23 cellular contexts compared by ENCODE assay signal in the genomic region with DNA sequence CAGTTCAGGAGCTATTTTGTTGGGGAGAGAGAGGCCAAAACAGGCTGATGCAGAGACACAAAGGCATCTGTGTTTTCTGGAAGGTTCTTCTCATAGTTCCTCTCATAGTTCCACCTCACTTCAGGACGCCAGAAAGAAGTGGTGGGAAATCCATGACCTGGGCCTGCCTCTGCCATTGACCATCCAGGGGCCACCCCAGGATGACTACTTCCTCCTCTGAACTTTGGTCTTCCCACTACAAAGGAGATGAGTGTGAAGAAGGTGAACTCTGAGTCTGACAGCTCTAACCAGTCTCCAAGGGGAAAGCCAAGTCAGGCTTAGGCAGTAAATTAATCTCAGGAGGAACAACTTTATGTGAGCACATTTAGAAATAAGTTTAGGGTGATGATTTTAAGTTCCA.
DNase-seq lines count a peak whose midpoint lies in the region; ATAC-seq, FAIRE-seq and TF ChIP-seq lines count a peak whose summit lies in the region.
"Had no signal": no experiment of that assay in that cellular context is flagged by ENCODE, and none has a peak within 500 bp of the region (broad histone marks: within the 10 kb centered on the region; RNA-seq: fewer than 3 reads in every experiment).

No MANE protein-coding gene starts in this region.

- H3K27me3 Mint-ChIP-seq in progenitor cell of endocrine pancreas = no peaks in the 10 kb centered on the region
- H3K27me3 Mint-ChIP-seq: B cell; CD4-positive, CD25-positive, alpha-beta regulatory T cell had no signal

- peak overlapping the region; percentile 58 for H3K27ac Mint-ChIP-seq in progenitor cell of endocrine pancreas
- H3K27ac Mint-ChIP-seq: B cell; CD8-positive, alpha-beta T cell; HFFc6 had no signal

- no peaks in the 10 kb centered on the region for H3K27me3 ChIP-seq in HepG2 (ENCODE audit: control insufficient read depth in 1 of 2, insufficient read depth in 2 of 2, low read length in 2 of 2)
- H3K27me3 ChIP-seq in right lobe of liver = no peaks in the 10 kb centered on the region
- no peaks in the 10 kb centered on the region for H3K27me3 ChIP-seq in esophagus squamous epithelium
- H3K27me3 ChIP-seq in H7 (ENCODE audit: control insufficient read depth, insufficient read depth, low read length) = no peaks in the 10 kb centered on the region
- H3K27me3 ChIP-seq: BLaER1 had no signal

- H3K36me3 Mint-ChIP-seq in progenitor cell of endocrine pancreas (ENCODE audit: insufficient read depth) = peaks cover 18% of the 10 kb centered on the region

- intact Hi-C loops in HepG2 (cut with micrococcal nuclease; ENCODE audit: unreplicated experiment) (no loop called here), right lobe of liver (cut with DNase I) (no loop called here), left colon (cut with DNase I, micrococcal nuclease) (no loop called here), esophagus squamous epithelium (cut with DNase I) (no loop called here)

- H3K4me1 Mint-ChIP-seq in progenitor cell of endocrine pancreas (ENCODE audit: low read depth) = peaks cover 50% of the 10 kb centered on the region
- H3K4me1 Mint-ChIP-seq: B cell had no signal

- H3K79me2 ChIP-seq in HepG2 (ENCODE audit: insufficient read depth, low read length) = no peaks in the 10 kb centered on the region

- no peak overlapping the region for H3K4me3 Mint-ChIP-seq in progenitor cell of endocrine pancreas (ENCODE audit: low read depth)
- H3K4me3 Mint-ChIP-seq: B cell; CD4-positive, CD25-positive, alpha-beta regulatory T cell; CD8-positive, alpha-beta T cell; HFFc6 had no signal

- DNase-seq in HepG2 (ENCODE audit: low spot score) (peak; percentile 42), right lobe of liver (no peak), left colon (no peak), progenitor cell of endocrine pancreas (ENCODE audit: low spot score, unreplicated experiment) (no peak), esophagus squamous epithelium (lab: John Stamatoyannopoulos, UW) (no peak), NCI-H82 treated with DMSO at 0.1 percent for 48 hours (lab: John Stamatoyannopoulos, UW; ENCODE audit: unreplicated experiment) (no peak), H7 (no peak)
- DNase-seq: Caco-2; CD4-positive, CD25-positive, alpha-beta regulatory T cell; CD8-positive, alpha-beta T cell; DMS153; DND-41; GM23248; HFFc6 had no signal

- ATAC-seq in HepG2 (peak; percentile 62), right lobe of liver (no peak), left colon (peak; percentile 28)
- ATAC-seq: CD8-positive, alpha-beta T cell; GM12878 had no signal

- H2AFZ ChIP-seq in HepG2 (ENCODE audit: low read length) = no peak overlapping the region
- H2AFZ ChIP-seq: GM23248 had no signal

- CTCF ChIA-PET in HepG2 (lab: Yijun Ruan, JAX; ENCODE audit: low intra/inter-chr PET ratio, low total read pairs) = no interaction called here

- FAIRE-seq in HepG2 (lab: Jason Lieb, UNC) = peak; percentile 30
- FAIRE-seq: A204.1, G401.6, GM12878, GM19239 had no signal

- peak overlapping the region; percentile 27 for H3K27ac ChIP-seq in HepG2 (ENCODE audit: extremely low read length, insufficient read depth, low read length)
- H3K27ac ChIP-seq in right lobe of liver = no peak overlapping the region
- no peak overlapping the region for H3K27ac ChIP-seq in esophagus squamous epithelium
- H3K27ac ChIP-seq: 22Rv1, BLaER1, C4-2B, GM23248 had no signal

- H3K9me3 ChIP-seq in HepG2 (ENCODE audit: low read length) (no peaks in the 10 kb centered on the region), right lobe of liver (no peaks in the 10 kb centered on the region), esophagus squamous epithelium (no peaks in the 10 kb centered on the region)
- H3K9me3 ChIP-seq: Caco-2, HAP-1 had no signal

- no peaks in the 10 kb centered on the region for H4K20me1 ChIP-seq in HepG2 (ENCODE audit: insufficient read depth, low read length)
- H4K20me1 ChIP-seq: BLaER1 had no signal

- TF ChIP-seq CTCF in HepG2 (CRISPR knock-in tag; IDR thresholded peaks at IDR 0.05) (no peak), right lobe of liver (IDR thresholded peaks at IDR 0.05) (no peak), progenitor cell of endocrine pancreas (IDR thresholded peaks at IDR 0.05; ENCODE audit: unreplicated experiment) (no peak), esophagus squamous epithelium (IDR thresholded peaks at IDR 0.05) (no peak)

- WGBS in HepG2 (ENCODE audit: low lambda C conversion rate) = 63% methylated on average over 1 of the region's 1 CpG
- WGBS in right lobe of liver (ENCODE audit: insufficient coverage, low coverage, low lambda C conversion rate, missing lambda C conversion rate) = 40% methylated on average over 1 of the region's 1 CpG
- 78 to 100% methylated on average over 1 of the region's 1 CpG for WGBS in esophagus squamous epithelium, 2 donors

- BruUV-seq in HepG2 (replicated peaks; lab: Mats Ljungman, UMichigan) = no TSS peak

- POLR2A ChIA-PET in HepG2 (lab: Yijun Ruan, JAX) = no interaction called here

- no peaks in the 10 kb centered on the region for H3K36me3 ChIP-seq in HepG2 (replicated peaks in 1 of 2; ENCODE audit: control insufficient read depth in 1 of 2, insufficient read depth in 2 of 2, low read length in 2 of 2)
- no peaks in the 10 kb centered on the region for H3K36me3 ChIP-seq in right lobe of liver
- H3K36me3 ChIP-seq in esophagus squamous epithelium = no peaks in the 10 kb centered on the region
- no peaks in the 10 kb centered on the region for H3K36me3 ChIP-seq in H7 (replicated peaks; ENCODE audit: control insufficient read depth, insufficient read depth, low read length)
- H3K36me3 ChIP-seq: HAP-1 had no signal

- peaks cover 7% of the 10 kb centered on the region for H3K9me3 Mint-ChIP-seq in progenitor cell of endocrine pancreas (ENCODE audit: low read depth)
- H3K9me3 Mint-ChIP-seq: CD4-positive, CD25-positive, alpha-beta regulatory T cell; CD8-positive, alpha-beta T cell; HFFc6 had no signal

- no peak overlapping the region for H3K9ac ChIP-seq in HepG2 (ENCODE audit: insufficient read depth, low read depth, low read length)
- H3K9ac ChIP-seq: BLaER1, GM23248 had no signal

- H3K4me2 ChIP-seq in HepG2 (ENCODE audit: low read depth, low read length) = peak overlapping the region; percentile 4; the same call in 1 of the 2 replicates
- H3K4me2 ChIP-seq: BLaER1 had no signal

- no peak for TF ChIP-seq RAD21 in HepG2 (CRISPR knock-in tag; IDR thresholded peaks at IDR 0.05)

- H3K4me1 ChIP-seq in HepG2 (ENCODE audit: insufficient read depth, low read length) (peaks cover 42% of the 10 kb centered on the region), right lobe of liver (peaks cover 0 to 4% (median 0%) of the 10 kb centered on the region in 4 donors), esophagus squamous epithelium (peaks cover 0 to 6% (median 0%) of the 10 kb centered on the region in 3 donors)
- H3K4me1 ChIP-seq: BLaER1 had no signal

- TF ChIP-seq POLR2A in HepG2 (IDR thresholded peaks at IDR 0.05; ENCODE audit: insufficient read depth in 1 of 2, low read depth in 2 of 2, low read length in 2 of 2) (no peak), right lobe of liver (IDR thresholded peaks at IDR 0.05) (no peak), esophagus squamous epithelium (IDR thresholded peaks at IDR 0.05) (no peak)

- H3K4me3 ChIP-seq in HepG2 (replicated peaks in 1 of 3; ENCODE audit: insufficient read depth in 1 of 3, low read depth in 2 of 3, low read length in 3 of 3) (no peak overlapping the region), right lobe of liver (no peak overlapping the region), esophagus squamous epithelium (no peak overlapping the region), H7 (ENCODE audit: insufficient read depth, low read depth, low read length) (no peak overlapping the region)
- H3K4me3 ChIP-seq: BLaER1, GM12878, GM23248, HAP-1 had no signal

- TF ChIP-seq EP300 in HepG2 (IDR thresholded peaks at IDR 0.05; ENCODE audit: low read depth in 2 of 2, low read length in 2 of 2) (peak in 1 of 2 experiments; percentile 42; a peak in 1 of 4 replicates), HepG2 (CRISPR knock-in tag; IDR thresholded peaks at IDR 0.05; ENCODE audit: borderline replicate concordance) (no peak)

- in situ Hi-C loops in HepG2 (cut with HindIII; ENCODE audit: extremely low pct_ligation_motif_present, low pct_unique_long_range_greater_than_20kb) = no loop called here

TF ChIP-seq in HepG2, 621 proteins besides CTCF, POLR2A, EP300 and RAD21 (continues in another document):
- no peak for TF ChIP-seq ZNF33B (CRISPR knock-in tag; IDR thresholded peaks at IDR 0.05)
- TF ChIP-seq MAZ (IDR thresholded peaks at IDR 0.05; ENCODE audit: borderline replicate concordance, low read depth, low read length) = no peak
- no peak for TF ChIP-seq MAZ (CRISPR knock-in tag; IDR thresholded peaks at IDR 0.05; ENCODE audit: low read depth)
- TF ChIP-seq, protein P1, sequence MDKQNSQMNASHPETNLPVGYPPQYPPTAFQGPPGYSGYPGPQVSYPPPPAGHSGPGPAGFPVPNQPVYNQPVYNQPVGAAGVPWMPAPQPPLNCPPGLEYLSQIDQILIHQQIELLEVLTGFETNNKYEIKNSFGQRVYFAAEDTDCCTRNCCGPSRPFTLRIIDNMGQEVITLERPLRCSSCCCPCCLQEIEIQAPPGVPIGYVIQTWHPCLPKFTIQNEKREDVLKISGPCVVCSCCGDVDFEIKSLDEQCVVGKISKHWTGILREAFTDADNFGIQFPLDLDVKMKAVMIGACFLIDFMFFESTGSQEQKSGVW (CRISPR knock-in tag; IDR thresholded peaks at IDR 0.05; ENCODE audit: borderline replicate concordance) = no peak
- TF ChIP-seq ZNF747 (CRISPR knock-in tag; IDR thresholded peaks at IDR 0.05; ENCODE audit: borderline replicate concordance) = no peak
- TF ChIP-seq, protein P2, sequence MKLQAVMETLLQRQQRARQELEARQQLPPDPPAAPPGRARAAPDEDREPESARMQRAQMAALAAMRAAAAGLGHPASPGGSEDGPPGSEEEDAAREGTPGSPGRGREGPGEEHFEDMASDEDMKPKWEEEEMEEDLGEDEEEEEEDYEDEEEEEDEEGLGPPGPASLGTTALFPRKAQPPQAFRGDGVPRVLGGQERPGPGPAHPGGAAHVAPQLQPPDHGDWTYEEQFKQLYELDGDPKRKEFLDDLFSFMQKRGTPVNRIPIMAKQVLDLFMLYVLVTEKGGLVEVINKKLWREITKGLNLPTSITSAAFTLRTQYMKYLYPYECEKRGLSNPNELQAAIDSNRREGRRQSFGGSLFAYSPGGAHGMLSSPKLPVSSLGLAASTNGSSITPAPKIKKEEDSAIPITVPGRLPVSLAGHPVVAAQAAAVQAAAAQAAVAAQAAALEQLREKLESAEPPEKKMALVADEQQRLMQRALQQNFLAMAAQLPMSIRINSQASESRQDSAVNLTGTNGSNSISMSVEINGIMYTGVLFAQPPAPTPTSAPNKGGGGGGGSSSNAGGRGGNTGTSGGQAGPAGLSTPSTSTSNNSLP (IDR thresholded peaks at IDR 0.05; ENCODE audit: low read depth, low read length) = no peak
- TF ChIP-seq GABPA (IDR thresholded peaks at IDR 0.05; ENCODE audit: low read depth, low read length) = no peak
- TF ChIP-seq GABPA (CRISPR knock-in tag; IDR thresholded peaks at IDR 0.05; ENCODE audit: low read depth) = peak; percentile 63
- no peak for TF ChIP-seq MEIS2 (CRISPR knock-in tag; IDR thresholded peaks at IDR 0.05)
- no peak for TF ChIP-seq YEATS4 (CRISPR knock-in tag; IDR thresholded peaks at IDR 0.05; ENCODE audit: borderline replicate concordance)
- TF ChIP-seq NFIC (IDR thresholded peaks at IDR 0.05; ENCODE audit: low read length) = 0 out of 2 replicates have a peak, but pooled peaks have one; percentile 47
- TF ChIP-seq ZSCAN12 (CRISPR knock-in tag; IDR thresholded peaks at IDR 0.05) = no peak

Comparison
In these comparisons a context has a peak if more than half of its experiments do, and no peak if none do; other contexts are left out.
1. ATAC-seq: peak in HepG2 (single experiment) and left colon (single experiment); none in right lobe of liver (0 of 4).